In genomic region chr4:108398836-108399235, GRCh38 we compare ENCODE assay signal across 1 cellular context.
TF ChIP-seq lines count a peak whose summit lies in the region.

No MANE protein-coding gene starts in this region.

TF ChIP-seq in K562, 482 proteins besides CTCF, POLR2A, EP300 and RAD21 (continued from another document):
- TF ChIP-seq ZBTB34 (CRISPR knock-in tag; IDR thresholded peaks at IDR 0.05) = no peak
- TF ChIP-seq RAD51 (IDR thresholded peaks at IDR 0.05; ENCODE audit: borderline replicate concordance, low read depth) = no peak
